ENCODE assay signal across 10 cellular contexts in the genomic region with DNA sequence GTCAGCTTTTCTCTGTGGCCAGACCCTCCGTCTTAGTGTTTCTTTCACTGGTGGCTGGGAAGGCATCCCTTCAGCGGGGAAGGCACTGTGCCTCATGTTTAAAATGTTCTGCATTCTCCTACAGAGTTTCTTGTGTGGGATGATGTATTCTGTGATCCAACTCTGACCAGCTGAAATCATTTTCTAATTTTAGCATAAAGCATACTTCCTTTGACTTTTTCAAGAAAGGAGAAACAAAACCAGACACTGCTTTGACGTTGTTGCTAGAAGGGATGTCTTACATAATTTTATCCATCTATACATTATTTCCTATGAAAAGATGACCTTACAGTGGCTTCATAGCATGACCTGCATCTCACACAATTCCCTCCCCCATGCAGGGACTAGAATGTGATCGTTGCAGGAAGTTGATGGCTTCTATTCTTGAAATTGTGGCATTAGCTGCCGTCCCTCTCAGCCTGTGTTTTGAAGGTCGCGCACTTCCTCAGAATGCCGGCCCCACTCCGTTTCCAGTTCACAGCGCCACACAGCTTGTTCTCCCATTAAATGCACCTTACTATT. TPM values are rescaled to one million over a fixed set of nuclear protein-coding genes. Genes with fewer than 3 reads are reported as not detected.
DNase-seq lines count a peak whose midpoint lies in the region; ATAC-seq and TF ChIP-seq lines count a peak whose summit lies in the region.
"Had no signal": no experiment of that assay in that cellular context is flagged by ENCODE, and none has a peak within 500 bp of the region (broad histone marks: within the 10 kb centered on the region; RNA-seq: fewer than 3 reads in every experiment).

No MANE protein-coding gene starts in this region.

- no peaks in the 10 kb centered on the region for H3K27me3 ChIP-seq in left ventricle myocardium inferior (ENCODE audit: low read depth)
- no peaks in the 10 kb centered on the region for H3K27me3 ChIP-seq in skeletal muscle tissue (ENCODE audit: control insufficient read depth in 3 of 3, insufficient read depth in 3 of 3, low read length in 3 of 3)
- H3K27me3 ChIP-seq in CD8-positive, alpha-beta T cell (ENCODE audit: insufficient read depth, low read length), result no peaks in the 10 kb centered on the region

- peak overlapping the region; percentile 28 to 52 (median 43) for H3K9ac ChIP-seq in skeletal muscle tissue (ENCODE audit: low read depth in 1 of 3, low read length in 3 of 3)

- CTCF ChIA-PET in CD8-positive, alpha-beta T cell (lab: Charles Lee), result interaction anchor here (1.2 kb wide), 1 partner anchor 20 kb away, joined by 4 read pairs; no protein-coding TSS in a partner anchor

- peaks cover 73% of the 10 kb centered on the region for H3K4me1 ChIP-seq in left ventricle myocardium inferior
- peaks cover 19 to 45% (median 44%) of the 10 kb centered on the region in 3 donors for H3K4me1 ChIP-seq in skeletal muscle tissue (ENCODE audit: control insufficient read depth in 3 of 3, insufficient read depth in 3 of 3, low read length in 3 of 3)
- no peaks in the 10 kb centered on the region for H3K4me1 ChIP-seq in mucosa of descending colon (ENCODE audit: low read depth)
- no peaks in the 10 kb centered on the region for H3K4me1 ChIP-seq in CD8-positive, alpha-beta T cell (ENCODE audit: insufficient read depth, low read length)

- H3K9me3 Mint-ChIP-seq in CD8-positive, alpha-beta T cell, result no peaks in the 10 kb centered on the region
- H3K9me3 Mint-ChIP-seq: activated naive CD8-positive, alpha-beta T cell treated with anti-CD3 and anti-CD28 coated beads, Interleukin-2, amount 10 ng/mL, durations not matched to agents 7 days and 5 days had no signal

- DNase-seq in GM04503 (ENCODE audit: low read depth) (peak; percentile 9), amniotic stem cell (lab: John Stamatoyannopoulos, UW) (peak; percentile 9), left ventricle myocardium inferior (no peak), mucosa of descending colon (no peak), cerebellar cortex (ENCODE audit: low spot score) (no peak), LoVo (ENCODE audit: low spot score) (no peak)
- no peak for DNase-seq in CD8-positive, alpha-beta T cell
- DNase-seq: activated naive CD8-positive, alpha-beta T cell treated with anti-CD3 and anti-CD28 coated beads, Interleukin-2, amount 10 ng/mL, durations not matched to agents 7 days and 5 days; T-helper 2 cell had no signal

- H3K4me3 ChIP-seq in left ventricle myocardium inferior (peak overlapping the region; percentile 4), skeletal muscle tissue (ENCODE audit: low read length in 3 of 3) (peak overlapping the region in 1 of 3 donors; percentile 0), mucosa of descending colon (no peak overlapping the region)
- H3K4me3 ChIP-seq in CD8-positive, alpha-beta T cell (ENCODE audit: low read depth, low read length), result no peak overlapping the region

- H3K4me3 Mint-ChIP-seq in CD8-positive, alpha-beta T cell, result no peak overlapping the region
- H3K4me3 Mint-ChIP-seq: activated naive CD8-positive, alpha-beta T cell treated with anti-CD3 and anti-CD28 coated beads, Interleukin-2, amount 10 ng/mL, durations not matched to agents 7 days and 5 days had no signal

- no peak overlapping the region for H3K27ac Mint-ChIP-seq in CD8-positive, alpha-beta T cell
- H3K27ac Mint-ChIP-seq: activated naive CD8-positive, alpha-beta T cell treated with anti-CD3 and anti-CD28 coated beads, Interleukin-2, amount 10 ng/mL, durations not matched to agents 7 days and 5 days had no signal

- ATAC-seq in mucosa of descending colon, result no peak
- ATAC-seq in CD8-positive, alpha-beta T cell, result no peak

- H3K9me3 ChIP-seq in left ventricle myocardium inferior (replicated peaks) (no peaks in the 10 kb centered on the region), skeletal muscle tissue (ENCODE audit: control insufficient read depth in 3 of 3, low read length in 3 of 3) (no peaks in the 10 kb centered on the region), mucosa of descending colon (no peaks in the 10 kb centered on the region)
- no peaks in the 10 kb centered on the region for H3K9me3 ChIP-seq in CD8-positive, alpha-beta T cell (ENCODE audit: low read length)

- intact Hi-C loops in left ventricle myocardium inferior (cut with micrococcal nuclease) (no loop called here), mucosa of descending colon (cut with DNase I, micrococcal nuclease) (no loop called here)
- intact Hi-C loops in CD8-positive, alpha-beta T cell (cut with DNase I, micrococcal nuclease), result no loop called here

- POLR2A ChIA-PET in CD8-positive, alpha-beta T cell (lab: Charles Lee), result no interaction called here

- H3K36me3 ChIP-seq in left ventricle myocardium inferior, result peaks cover 75% of the 10 kb centered on the region
- H3K36me3 ChIP-seq in skeletal muscle tissue (ENCODE audit: control insufficient read depth in 3 of 3, insufficient read depth in 3 of 3, low read length in 3 of 3), result peaks cover 28 to 53% (median 47%) of the 10 kb centered on the region in 3 donors
- H3K36me3 ChIP-seq in mucosa of descending colon (ENCODE audit: low read depth), result peaks cover 7% of the 10 kb centered on the region
- H3K36me3 ChIP-seq in CD8-positive, alpha-beta T cell (ENCODE audit: insufficient read depth, low read length), result peaks cover 65% of the 10 kb centered on the region

- H3K36me3 Mint-ChIP-seq in CD8-positive, alpha-beta T cell, result peaks cover 95% of the 10 kb centered on the region

- H3K27me3 Mint-ChIP-seq in CD8-positive, alpha-beta T cell (ENCODE audit: low read depth), result no peaks in the 10 kb centered on the region
- H3K27me3 Mint-ChIP-seq: activated naive CD8-positive, alpha-beta T cell treated with anti-CD3 and anti-CD28 coated beads, Interleukin-2, amount 10 ng/mL, durations not matched to agents 7 days and 5 days had no signal

- H3K27ac ChIP-seq in left ventricle myocardium inferior (replicated peaks) (peak overlapping the region; percentile 85), skeletal muscle tissue (ENCODE audit: low read depth, low read length) (peak overlapping the region; percentile 78)
- no peak overlapping the region for H3K27ac ChIP-seq in CD8-positive, alpha-beta T cell (ENCODE audit: low read depth, low read length)

- no peaks in the 10 kb centered on the region for H3K4me1 Mint-ChIP-seq in CD8-positive, alpha-beta T cell (ENCODE audit: low read depth)

- TF ChIP-seq CTCF in left ventricle myocardium inferior (IDR thresholded peaks at IDR 0.05; ENCODE audit: borderline replicate concordance) (no peak), mucosa of descending colon (IDR thresholded peaks at IDR 0.05) (no peak)
- TF ChIP-seq CTCF in CD8-positive, alpha-beta T cell (IDR thresholded peaks at IDR 0.05), result no peak

RNA-seq across cellular contexts. Expression of a gene that starts 38.6 kb away (rescaled TPM):
- total RNA-seq in left ventricle myocardium inferior, result not detected
- not detected for total RNA-seq in skeletal muscle tissue
- under 1 TPM in 2 of 3 donors, not detected in 1; 0.55 to 0.63 TPM for total RNA-seq in mucosa of descending colon
- total RNA-seq in CD8-positive, alpha-beta T cell, result under 1 TPM in 1 of 2 experiments, not detected in 1; 0.42 TPM

Comparison
In these comparisons a context has a peak if more than half of its experiments do, and no peak if none do; other contexts are left out.
1. DNase-seq: peak in GM04503 (single experiment) and amniotic stem cell (single experiment); none in left ventricle myocardium inferior (single experiment), mucosa of descending colon (0 of 3), cerebellar cortex (single experiment), CD8-positive, alpha-beta T cell (0 of 7) and LoVo (single experiment).